Comparison of ENCODE assay signal across 8 cellular contexts in the genomic region with DNA sequence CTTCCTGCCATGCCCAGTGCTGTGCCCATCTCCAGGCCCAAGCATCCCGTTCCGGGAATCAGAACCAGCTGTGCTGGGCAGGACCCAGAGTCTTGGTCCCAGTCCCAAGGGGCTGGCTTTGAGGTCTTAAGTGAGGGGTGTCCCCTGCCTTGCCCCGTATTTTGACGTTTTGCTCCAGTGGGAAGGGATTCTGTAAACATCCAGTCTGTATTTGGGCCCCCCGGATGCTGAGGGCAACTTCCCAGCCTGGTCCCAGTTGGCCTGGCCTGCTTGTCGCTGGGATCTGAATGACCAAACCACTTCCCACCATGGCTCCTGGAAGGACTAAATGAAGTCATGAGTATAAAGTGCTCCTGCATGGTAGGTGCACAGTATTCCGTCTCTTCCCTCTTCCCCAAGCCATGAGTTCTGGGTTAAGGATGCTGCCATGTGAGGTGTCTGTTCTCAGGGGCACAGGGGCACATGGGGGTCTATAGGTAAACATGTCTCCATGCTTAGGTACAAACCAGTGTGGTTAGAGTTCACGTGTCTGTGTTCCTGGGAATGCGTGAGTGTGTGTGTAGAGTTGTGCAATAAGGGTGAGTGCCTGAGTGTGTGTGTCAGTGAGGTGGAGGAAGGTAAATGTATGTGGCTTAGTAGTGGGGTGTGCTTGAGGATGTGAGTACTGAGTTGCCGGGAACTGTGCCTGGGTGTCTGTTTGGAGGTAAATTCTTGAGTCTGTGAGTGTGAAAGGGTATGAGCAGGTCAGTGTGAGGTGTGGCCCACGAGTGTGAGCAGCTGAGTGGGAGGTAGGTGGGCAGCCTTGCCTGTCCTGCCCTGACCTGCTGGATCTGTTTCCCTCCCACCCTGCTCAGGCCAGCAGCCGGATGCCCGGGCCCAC. TPM values are rescaled to one million over a fixed set of nuclear protein-coding genes. Genes with fewer than 3 reads are reported as not detected.
DNase-seq lines count a peak whose midpoint lies in the region; ATAC-seq and TF ChIP-seq lines count a peak whose summit lies in the region.

No MANE protein-coding gene starts in this region.

- no peaks in the 10 kb centered on the region for H3F3A ChIP-seq in PC-3 (ENCODE audit: low read length, unreplicated experiment)

- H3K4me3 ChIP-seq in PC-3 (ENCODE audit: low read length) (peak overlapping the region; percentile 77), prostate gland (peak overlapping the region; percentile 65 to 68)

- no peak for ATAC-seq in PC-3
- ATAC-seq in esophagus mucosa, result peak; percentile 78
- no peak for ATAC-seq in GM19395 (IDR thresholded peaks at IDR 0.05; ENCODE audit: unreplicated experiment)
- ATAC-seq in GM18517 (IDR thresholded peaks at IDR 0.05; ENCODE audit: unreplicated experiment), result no peak

- peak overlapping the region; percentile 66 for H3K27ac ChIP-seq in PC-3 (ENCODE audit: low read length)
- peak overlapping the region in 1 of 2 donors; percentile 50 for H3K27ac ChIP-seq in prostate gland

- H3K4me2 ChIP-seq in PC-3 (ENCODE audit: low read length), result peak overlapping the region; percentile 97

- peaks cover 23% of the 10 kb centered on the region; the same call in 1 of the 2 replicates for H4K20me1 ChIP-seq in PC-3 (ENCODE audit: low read length)

- no peak for TF ChIP-seq POLR2A in prostate gland (IDR thresholded peaks at IDR 0.05)

- CTCF ChIA-PET in PC-3 (lab: Charles Lee), result no interaction called here

- 57% methylated on average over 13 of the region's 13 CpGs for WGBS in prostate gland

- H3K4me1 ChIP-seq in ES-I3 (ENCODE audit: insufficient read depth, low read length), result peaks cover 12% of the 10 kb centered on the region
- H3K4me1 ChIP-seq in PC-3 (ENCODE audit: insufficient read depth, low read length), result peaks cover 48% of the 10 kb centered on the region
- peaks cover 30% of the 10 kb centered on the region for H3K4me1 ChIP-seq in prostate gland (replicated peaks)

- H3K27me3 ChIP-seq in PC-3 (ENCODE audit: low read length), result no peaks in the 10 kb centered on the region
- no peaks in the 10 kb centered on the region for H3K27me3 ChIP-seq in prostate gland (replicated peaks; ENCODE audit: insufficient read depth)

- H2AFZ ChIP-seq in PC-3 (ENCODE audit: low read length), result peak overlapping the region; percentile 80; the same call in 1 of the 2 replicates

- POLR2A ChIA-PET in PC-3 (lab: Charles Lee; ENCODE audit: unreplicated experiment), result no interaction called here

- no peaks in the 10 kb centered on the region for H3K9me2 ChIP-seq in PC-3 (replicated peaks; ENCODE audit: low read length)

- BruUV-seq in PC-3 (replicated peaks; lab: Mats Ljungman, UMichigan), result no TSS peak

- no peak for TF ChIP-seq CTCF in PC-3 (conservative IDR thresholded peaks at IDR 0.05; ENCODE audit: low read depth, low read length)
- TF ChIP-seq CTCF in prostate gland (IDR thresholded peaks at IDR 0.05), result no peak

- H3K36me3 ChIP-seq in ES-I3 (ENCODE audit: insufficient read depth, low read length) (peaks cover 13% of the 10 kb centered on the region), PC-3 (ENCODE audit: low read depth, low read length) (peaks cover 26% of the 10 kb centered on the region), prostate gland (peaks cover 0 to 9% of the 10 kb centered on the region in 2 donors)

- intact Hi-C loops in PC-3 (cut with micrococcal nuclease), result no loop called here
- intact Hi-C loops in prostate gland (cut with DNase I), result no loop called here

- H3K9ac ChIP-seq in ES-I3 (ENCODE audit: low read depth, low read length) (peak overlapping the region; percentile 54), PC-3 (ENCODE audit: low read length) (peak overlapping the region; percentile 84)

- H3K9me3 ChIP-seq in ES-I3 (ENCODE audit: control insufficient read depth, insufficient read depth, low read length) (no peaks in the 10 kb centered on the region), PC-3 (ENCODE audit: low read length) (no peaks in the 10 kb centered on the region), prostate gland (no peaks in the 10 kb centered on the region)

- DNase-seq in PC-3, result peak; percentile 39
- no peak for DNase-seq in prostate gland (ENCODE audit: low spot score)
- DNase-seq in SK-N-DZ (ENCODE audit: low spot score), result no peak
- no peak for DNase-seq in SHP77 treated with DMSO at 0.1 percent for 48 hours (lab: John Stamatoyannopoulos, UW)

- H3K79me2 ChIP-seq in PC-3 (ENCODE audit: low read length), result peaks cover 77% of the 10 kb centered on the region

RNA-seq across cellular contexts. Expression of a gene that starts 1.5 kb away (rescaled TPM):
- 103 and 136 TPM in 2 replicates for total RNA-seq in PC-3 (2014; rRNA removed)
- total RNA-seq in esophagus mucosa, result 40.1 TPM
- 10 to 100 TPM; 34.8 to 63.9 TPM for total RNA-seq in prostate gland
- polyA plus RNA-seq in SK-N-DZ (2014; cell fraction: cytosol; rRNA removed), result 87.4 and 102 TPM in 2 replicates
- 61.8 and 91.4 TPM in 2 replicates for polyA plus RNA-seq in SK-N-DZ (2014; cell fraction: nucleus; rRNA removed)

RNA-seq across cellular contexts. Expression of a gene that starts 5.7 kb away (rescaled TPM):
- total RNA-seq in PC-3 (2014; rRNA removed), result 207 and 241 TPM in 2 replicates
- 95.7 TPM for total RNA-seq in esophagus mucosa
- total RNA-seq in prostate gland, result 100 to 1,000 TPM; 180 to 245 TPM
- polyA plus RNA-seq in SK-N-DZ (2014; cell fraction: cytosol; rRNA removed), result 240 and 241 TPM in 2 replicates
- 211 and 230 TPM in 2 replicates for polyA plus RNA-seq in SK-N-DZ (2014; cell fraction: nucleus; rRNA removed)

RNA-seq across cellular contexts. Expression of a gene that starts 10.7 kb away (rescaled TPM):
- total RNA-seq in PC-3 (2014; rRNA removed) (46.3 and 59.0 TPM in 2 replicates), esophagus mucosa (18.3 TPM), prostate gland (10 to 100 TPM; 25.4 to 31.1 TPM)
- polyA plus RNA-seq in SK-N-DZ (2014; cell fraction: cytosol; rRNA removed), result 44.2 and 50.7 TPM in 2 replicates
- 90.6 and 137 TPM in 2 replicates for polyA plus RNA-seq in SK-N-DZ (2014; cell fraction: nucleus; rRNA removed)

RNA-seq across cellular contexts. Expression of a gene that starts 10.9 kb away (rescaled TPM):
- total RNA-seq in PC-3 (2014; rRNA removed) (10.1 and 21.9 TPM in 2 replicates), esophagus mucosa (4.0 TPM), prostate gland (10 to 100 TPM; 14.3 to 23.7 TPM)
- 5.1 and 7.1 TPM in 2 replicates for polyA plus RNA-seq in SK-N-DZ (2014; cell fraction: cytosol; rRNA removed)
- polyA plus RNA-seq in SK-N-DZ (2014; cell fraction: nucleus; rRNA removed), result 11.6 and 14.3 TPM in 2 replicates

RNA-seq across cellular contexts. Expression of a gene that starts 33.7 kb away (rescaled TPM):
- total RNA-seq in PC-3 (2014; rRNA removed) (33.7 and 45.4 TPM in 2 replicates), esophagus mucosa (21.7 TPM), prostate gland (10 to 100 TPM; 27.7 to 55.7 TPM)
- polyA plus RNA-seq in SK-N-DZ (2014; cell fraction: cytosol; rRNA removed), result 14.8 and 17.5 TPM in 2 replicates
- polyA plus RNA-seq in SK-N-DZ (2014; cell fraction: nucleus; rRNA removed), result 23.9 and 60.9 TPM in 2 replicates
